In genomic region chr5:76177974-76178373, GRCh38 we compare ENCODE assay signal across 20 cellular contexts.
"Had no signal": no experiment of that assay in that cellular context is flagged by ENCODE, and none has a peak within 500 bp of the region (broad histone marks: within the 10 kb centered on the region; RNA-seq: fewer than 3 reads in every experiment).

No MANE protein-coding gene starts in this region.

- H3K27ac Mint-ChIP-seq: naive thymus-derived CD4-positive, alpha-beta T cell; stimulated activated naive CD8-positive, alpha-beta T cell treated with anti-CD3 and anti-CD28 coated beads, Interleukin-15, Interleukin-2, amounts not matched to agents 100 ng/mL and 50 ng/mL, for 24 hours had no signal

- H3K4me1 Mint-ChIP-seq: neural crest cell had no signal

- DNase-seq: effector memory CD4-positive, alpha-beta T cell; gastrocnemius medialis; heart right ventricle; hypothalamus; islet precursor cell; mammary epithelial cell; naive thymus-derived CD4-positive, alpha-beta T cell; posterior cingulate gyrus; spleen; stimulated activated CD4-positive, alpha-beta T cell treated with anti-CD3 and anti-CD28 coated beads, Interleukin-15, amount 100 ng/mL, for 24 hours; stimulated activated CD4-positive, alpha-beta T cell treated with anti-CD3 and anti-CD28 coated beads, Interleukin-2, amount 100 ng/mL, for 24 hours; testis; upper lobe of right lung had no signal

- H3K27me3 ChIP-seq: gastrocnemius medialis, spleen, testis, tibial nerve, upper lobe of right lung, vagina had no signal

- H3K9me3 Mint-ChIP-seq: stimulated activated naive CD8-positive, alpha-beta T cell treated with anti-CD3 and anti-CD28 coated beads, Interleukin-15, Interleukin-2, amounts not matched to agents 100 ng/mL and 50 ng/mL, for 24 hours had no signal

- ATAC-seq: esophagus mucosa; gastrocnemius medialis; heart right ventricle; left lobe of liver; naive thymus-derived CD4-positive, alpha-beta T cell; sciatic nerve; upper lobe of right lung had no signal

- H3K36me3 ChIP-seq: gastrocnemius medialis, heart right ventricle, spleen, tibial nerve, upper lobe of right lung, vagina had no signal

- H3K27ac ChIP-seq: gastrocnemius medialis, heart right ventricle, spleen, testis, tibial nerve, upper lobe of right lung, vagina had no signal

- H3K9me3 ChIP-seq: gastrocnemius medialis, heart right ventricle, spleen, testis, tibial nerve, upper lobe of right lung, vagina had no signal

- H3K27me3 Mint-ChIP-seq: stimulated activated naive CD8-positive, alpha-beta T cell treated with anti-CD3 and anti-CD28 coated beads, Interleukin-15, Interleukin-2, amounts not matched to agents 100 ng/mL and 50 ng/mL, for 24 hours had no signal

- H3K4me1 ChIP-seq: gastrocnemius medialis, testis, tibial nerve, vagina had no signal

- H3K4me3 ChIP-seq: gastrocnemius medialis, heart right ventricle, spleen, testis, tibial nerve, upper lobe of right lung, vagina had no signal

- H3K4me3 Mint-ChIP-seq: naive thymus-derived CD4-positive, alpha-beta T cell; neural crest cell; stimulated activated naive CD8-positive, alpha-beta T cell treated with anti-CD3 and anti-CD28 coated beads, Interleukin-15, Interleukin-2, amounts not matched to agents 100 ng/mL and 50 ng/mL, for 24 hours had no signal
